Comparison of ENCODE assay signal across 1 cellular context in genomic region chr10:123642697-123643096, GRCh38.
TF ChIP-seq lines count a peak whose summit lies in the region.

No MANE protein-coding gene starts in this region.

TF ChIP-seq in K562, 482 proteins besides CTCF, POLR2A, EP300 and RAD21:
- TF ChIP-seq CREB3L1 (IDR thresholded peaks at IDR 0.05; ENCODE audit: borderline replicate concordance, low read depth) = no peak
- TF ChIP-seq NR2C2 (CRISPR knock-in tag; IDR thresholded peaks at IDR 0.05) = no peak
- peak; percentile 28; the same call in 1 of the 2 replicates for TF ChIP-seq NR2C2 (tag; IDR thresholded peaks at IDR 0.05)
